18 cellular contexts compared by ENCODE assay signal in genomic region chr16:6195966-6196365, GRCh38.
"Had no signal": no experiment of that assay in that cellular context is flagged by ENCODE, and none has a peak within 500 bp of the region (broad histone marks: within the 10 kb centered on the region; RNA-seq: fewer than 3 reads in every experiment).

No MANE protein-coding gene starts in this region.

- H3K27ac ChIP-seq: coronary artery, foreskin keratinocyte, pancreas had no signal

- H3K9me3 ChIP-seq: pancreas had no signal

- DNase-seq: effector CD4-positive, alpha-beta T cell; endodermal cell; erythroblast; foreskin keratinocyte; left colon; left ventricle myocardium superior; mesenchymal stem cell; midbrain; occipital lobe; pancreas; right cardiac atrium; stimulated activated CD4-positive, alpha-beta T cell treated with anti-CD3 and anti-CD28 coated beads, Interleukin-2, amount 100 ng/mL, for 48 hours; stimulated activated naive CD4-positive, alpha-beta T cell treated with Interleukin-2 at 50 U/mL for 16 hours; trophoblast cell had no signal

- H3K4me1 ChIP-seq: foreskin keratinocyte, pancreas had no signal

- H3K4me3 ChIP-seq: coronary artery, lung, pancreas, smooth muscle cell had no signal

- ATAC-seq: foreskin keratinocyte; left colon; left ventricle myocardium superior; natural killer cell treated with Interleukin-12 subunit alpha and Interleukin-12 subunit beta and Interleukin-15 and Interleukin-18, amount 100 ng/mL, for 72 hours; pancreas; right cardiac atrium had no signal

- H3K36me3 ChIP-seq: pancreas had no signal

- H3K27me3 ChIP-seq: foreskin keratinocyte had no signal
